Comparison of ENCODE assay signal across 28 cellular contexts in the genomic region with DNA sequence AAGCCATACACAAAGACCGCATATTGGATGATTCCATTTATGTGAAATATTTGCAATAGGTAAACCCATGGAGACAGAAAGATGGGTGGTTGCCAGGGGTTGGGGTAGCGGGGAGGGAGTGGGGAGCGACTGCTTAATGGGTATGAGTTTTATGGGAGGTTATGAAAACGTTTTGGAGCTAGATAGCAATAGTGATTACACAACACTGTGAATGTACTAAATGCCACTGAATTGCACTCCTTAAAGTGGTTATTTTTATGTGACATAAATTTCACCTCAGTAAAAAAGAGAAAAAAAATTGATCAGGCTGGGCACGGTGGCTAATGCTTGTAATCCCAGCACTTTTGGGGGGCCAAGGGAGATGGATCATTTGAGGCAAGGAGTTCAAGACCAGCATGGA. TPM values are rescaled to one million over a fixed set of nuclear protein-coding genes. Genes with fewer than 3 reads are reported as not detected.
"Had no signal": no experiment of that assay in that cellular context is flagged by ENCODE, and none has a peak within 500 bp of the region (broad histone marks: within the 10 kb centered on the region; RNA-seq: fewer than 3 reads in every experiment).

No MANE protein-coding gene starts in this region.

- H3K9me3 Mint-ChIP-seq: mesothelial cell of epicardium; naive B cell; naive thymus-derived CD8-positive, alpha-beta T cell had no signal

- H3K4me3 ChIP-seq: coronary artery, dorsolateral prefrontal cortex, esophagus muscularis mucosa, gastroesophageal sphincter, heart right ventricle, left lung, lower lobe of right lung, mucosa of descending colon had no signal

- ATAC-seq: foreskin keratinocyte; gastroesophageal sphincter; heart right ventricle; left cardiac atrium; left lung; left ventricle myocardium superior; lower lobe of right lung; mucosa of descending colon; naive thymus-derived CD8-positive, alpha-beta T cell had no signal

- H3K4me1 ChIP-seq: foreskin keratinocyte, lower lobe of right lung had no signal

- H3K27me3 ChIP-seq: dorsolateral prefrontal cortex, esophagus muscularis mucosa, gastroesophageal sphincter, heart right ventricle had no signal

- H3K9me3 ChIP-seq: esophagus muscularis mucosa, gastroesophageal sphincter, heart right ventricle, left lung, lower lobe of right lung, mucosa of descending colon had no signal

- H3K36me3 ChIP-seq: heart right ventricle, left lung, lower lobe of right lung had no signal

- DNase-seq: dermis blood vessel endothelial cell; dorsolateral prefrontal cortex; effector CD4-positive, alpha-beta T cell; effector memory CD4-positive, alpha-beta T cell; foreskin keratinocyte; heart right ventricle; hippocampal formation; left cardiac atrium; left ventricle myocardium superior; lower lobe of right lung; mesenchymal stem cell; mucosa of descending colon; naive B cell; naive thymus-derived CD8-positive, alpha-beta T cell had no signal

- H3K4me3 Mint-ChIP-seq: mesothelial cell of epicardium; naive B cell; naive thymus-derived CD8-positive, alpha-beta T cell had no signal

- H3K27ac Mint-ChIP-seq: mesothelial cell of epicardium; naive B cell; naive thymus-derived CD8-positive, alpha-beta T cell had no signal

- H3K27ac ChIP-seq: coronary artery, esophagus muscularis mucosa, foreskin keratinocyte, gastroesophageal sphincter, heart right ventricle, left lung, lower lobe of right lung had no signal

- H3K36me3 Mint-ChIP-seq: naive B cell; naive thymus-derived CD8-positive, alpha-beta T cell had no signal

RNA-seq across cellular contexts. Expression of a gene that starts 36.6 kb away (rescaled TPM):
- total RNA-seq: fibroblast of villous mesenchyme, lung microvascular endothelial cell had no signal
- polyA plus RNA-seq: naive thymus-derived CD8-positive, alpha-beta T cell had no signal

RNA-seq across cellular contexts. Expression of a gene that starts 39.4 kb away (rescaled TPM):
- total RNA-seq: epithelial cell of proximal tubule, fibroblast of villous mesenchyme, kidney epithelial cell, left lung, lower leg skin, lung microvascular endothelial cell, mesenteric fat pad, mesothelial cell of epicardium had no signal
- polyA plus RNA-seq: endothelial cell of umbilical vein, fibroblast of lung, keratinocyte had no signal
